32 cellular contexts compared by ENCODE assay signal in the genomic region with DNA sequence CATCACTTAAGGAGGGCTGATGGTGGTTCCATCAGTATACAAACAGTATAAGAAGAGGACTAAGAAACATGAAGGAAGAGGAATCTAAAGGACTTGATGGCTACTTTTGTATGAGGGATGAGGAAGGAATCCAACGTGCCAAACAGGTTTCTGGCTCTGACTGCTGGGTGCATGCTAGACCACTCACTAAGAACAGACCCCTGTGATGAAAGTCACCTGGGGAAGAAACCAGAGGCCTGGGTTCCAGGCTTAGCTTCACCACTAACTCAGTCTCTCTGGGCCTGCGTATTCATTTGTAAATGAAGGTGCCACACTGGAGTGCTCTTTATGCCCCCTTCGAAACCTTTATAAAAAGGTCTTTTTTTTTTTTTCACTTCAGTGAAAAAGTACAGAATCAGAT.
"Had no signal": no experiment of that assay in that cellular context is flagged by ENCODE, and none has a peak within 500 bp of the region (broad histone marks: within the 10 kb centered on the region; RNA-seq: fewer than 3 reads in every experiment).

No MANE protein-coding gene starts in this region.

- H3K4me3 Mint-ChIP-seq: activated CD4-positive, alpha-beta memory T cell treated with anti-CD3 and anti-CD28 coated beads for 36 hours; activated CD4-positive, alpha-beta T cell treated with anti-CD3 and anti-CD28 coated beads, Interleukin-2, amount 10 ng/mL, durations not matched to agents 24 days and 14 days; activated naive CD4-positive, alpha-beta T cell treated with anti-CD3 and anti-CD28 coated beads for 36 hours; activated naive CD8-positive, alpha-beta T cell treated with anti-CD3 and anti-CD28 coated beads, Interleukin-2, amount 10 ng/mL, durations not matched to agents 7 days and 5 days; brain; natural killer cell treated with Interleukin-12 subunit alpha and Interleukin-12 subunit beta and Interleukin-15 and Interleukin-18, amount 100 ng/mL, for 72 hours had no signal

- ATAC-seq: activated CD4-positive, CD25-positive, alpha-beta regulatory T cell treated with anti-CD3 and anti-CD28 coated beads, Interleukin-2, amount 50 U/mL, for 24 hours; left lung; lower lobe of right lung; mucosa of descending colon; natural killer cell treated with Interleukin-12 subunit alpha and Interleukin-12 subunit beta and Interleukin-15 and Interleukin-18, amount 100 ng/mL, for 72 hours; right lobe of liver; stimulated activated naive CD8-positive, alpha-beta T cell treated with anti-CD3 and anti-CD28 coated beads, Interleukin-15, Interleukin-2, amounts not matched to agents 100 U/mL and 50 U/mL, for 24 hours had no signal

- H3K27me3 Mint-ChIP-seq: activated CD4-positive, alpha-beta memory T cell treated with anti-CD3 and anti-CD28 coated beads for 36 hours; activated CD4-positive, alpha-beta T cell treated with anti-CD3 and anti-CD28 coated beads, Interleukin-2, amount 10 ng/mL, durations not matched to agents 24 days and 14 days; activated naive CD8-positive, alpha-beta T cell treated with anti-CD3 and anti-CD28 coated beads, Interleukin-2, amount 10 ng/mL, durations not matched to agents 7 days and 5 days; brain; natural killer cell treated with Interleukin-12 subunit alpha and Interleukin-12 subunit beta and Interleukin-15 and Interleukin-18, amount 100 ng/mL, for 72 hours; progenitor cell of endocrine pancreas had no signal

- DNase-seq: activated CD4-positive, alpha-beta memory T cell treated with anti-CD3 and anti-CD28 coated beads for 36 hours; activated CD4-positive, alpha-beta T cell treated with anti-CD3 and anti-CD28 coated beads, Interleukin-2, amount 10 ng/mL, durations not matched to agents 24 days and 14 days; activated effector memory CD4-positive, alpha-beta T cell treated with anti-CD3 and anti-CD28 coated beads, Interleukin-2, amount 50 U/mL, for 16 hours; activated naive CD4-positive, alpha-beta T cell treated with anti-CD3 and anti-CD28 coated beads for 36 hours; activated naive CD8-positive, alpha-beta T cell treated with anti-CD3 and anti-CD28 coated beads, Interleukin-2, amount 10 ng/mL, durations not matched to agents 7 days and 5 days; cerebellar nuclear complex; cortex of kidney; head of caudate nucleus; hippocampal formation; left lung; lower lobe of right lung; mesendoderm; mucosa of descending colon; right lobe of liver; stimulated activated CD4-positive, alpha-beta T cell treated with anti-CD3 and anti-CD28 coated beads, Interleukin-12 subunit alpha, Interleukin-12 subunit beta, amount 100 ng/mL, for 4 hours; stimulated activated CD4-positive, alpha-beta T cell treated with anti-CD3 and anti-CD28 coated beads, Interleukin-4, amount 100 ng/mL, for 1 hour; stimulated activated naive CD8-positive, alpha-beta T cell treated with anti-CD3 and anti-CD28 coated beads, Interleukin-15, Interleukin-2, amounts not matched to agents 100 U/mL and 50 U/mL, for 24 hours; T-helper 9 cell; testis; transverse colon; uterus had no signal

- H3K27ac ChIP-seq: ascending aorta, cardiac muscle cell, left lung, lower lobe of right lung, neutrophil, right lobe of liver, testis, transverse colon, uterus, VCaP had no signal

- H3K36me3 ChIP-seq: uterus had no signal

- H3K9me3 ChIP-seq: ascending aorta, left lung, lower lobe of right lung, mucosa of descending colon, neutrophil, right lobe of liver, testis, transverse colon, uterus had no signal

- FAIRE-seq: endothelial cell of umbilical vein, islet of Langerhans, TTC549 had no signal

- H3K27me3 ChIP-seq: ascending aorta, cardiac muscle cell, left lung, neutrophil, right lobe of liver, testis, transverse colon, uterus had no signal

- H3K4me1 ChIP-seq: left lung, lower lobe of right lung, right lobe of liver, testis, transverse colon, uterus had no signal

- H3K4me3 ChIP-seq: ascending aorta, cardiac muscle cell, left lung, lower lobe of right lung, mucosa of descending colon, right lobe of liver, testis, transverse colon, uterus had no signal

- H3K27ac Mint-ChIP-seq: activated CD4-positive, alpha-beta memory T cell treated with anti-CD3 and anti-CD28 coated beads for 36 hours; activated CD4-positive, alpha-beta T cell treated with anti-CD3 and anti-CD28 coated beads, Interleukin-2, amount 10 ng/mL, durations not matched to agents 24 days and 14 days; activated naive CD4-positive, alpha-beta T cell treated with anti-CD3 and anti-CD28 coated beads for 36 hours; activated naive CD8-positive, alpha-beta T cell treated with anti-CD3 and anti-CD28 coated beads, Interleukin-2, amount 10 ng/mL, durations not matched to agents 7 days and 5 days; natural killer cell treated with Interleukin-12 subunit alpha and Interleukin-12 subunit beta and Interleukin-15 and Interleukin-18, amount 100 ng/mL, for 72 hours; progenitor cell of endocrine pancreas had no signal

- H3K9me3 Mint-ChIP-seq: activated CD4-positive, alpha-beta memory T cell treated with anti-CD3 and anti-CD28 coated beads for 36 hours; activated CD4-positive, alpha-beta T cell treated with anti-CD3 and anti-CD28 coated beads, Interleukin-2, amount 10 ng/mL, durations not matched to agents 24 days and 14 days; activated naive CD4-positive, alpha-beta T cell treated with anti-CD3 and anti-CD28 coated beads for 36 hours; activated naive CD8-positive, alpha-beta T cell treated with anti-CD3 and anti-CD28 coated beads, Interleukin-2, amount 10 ng/mL, durations not matched to agents 7 days and 5 days; brain; natural killer cell treated with Interleukin-12 subunit alpha and Interleukin-12 subunit beta and Interleukin-15 and Interleukin-18, amount 100 ng/mL, for 72 hours had no signal
